15 cellular contexts compared by ENCODE assay signal in genomic region chr7:27051451-27051850, GRCh38. TPM values are rescaled to one million over a fixed set of nuclear protein-coding genes. Genes with fewer than 3 reads are reported as not detected.
A peak's percentile ranks its signal among the peaks of the same experiment; 100 is the strongest.
DNase-seq lines count a peak whose midpoint lies in the region; ATAC-seq and TF ChIP-seq lines count a peak whose summit lies in the region.
"Had no signal": no experiment of that assay in that cellular context is flagged by ENCODE, and none has a peak within 500 bp of the region (broad histone marks: within the 10 kb centered on the region; RNA-seq: fewer than 3 reads in every experiment).

No MANE protein-coding gene starts in this region.

- no peak overlapping the region for H3K4me3 ChIP-seq in fibroblast of the aortic adventitia (ENCODE audit: low read depth, low read length)
- H3K4me3 ChIP-seq: GM23338 had no signal

- ATAC-seq in Right ventricle myocardium superior (ENCODE audit: poor library complexity) (no peak), GM21381 (IDR thresholded peaks at IDR 0.05; ENCODE audit: unreplicated experiment) (no peak)
- ATAC-seq: GM23338, HCT116 had no signal

- intact Hi-C loops in Right ventricle myocardium superior (cut with DNase I), result no loop called here

- peak; percentile 75 for DNase-seq in HCEC 1CT
- peak; percentile 24 for DNase-seq in fibroblast of gingiva (ENCODE audit: low read depth)
- DNase-seq in fibroblast of the aortic adventitia (ENCODE audit: low read depth), result peak; percentile 33
- DNase-seq in SKM-1 treated with dmso at 0.1 percent for 144 hours (lab: John Stamatoyannopoulos, UW; ENCODE audit: unreplicated experiment), result no peak
- no peak for DNase-seq in Right ventricle myocardium superior
- DNase-seq in activated CD4-positive, alpha-beta T cell treated with anti-CD3 and anti-CD28 coated beads for 1 hour, result no peak
- DNase-seq: AML-193; Caco-2; CD4-positive, alpha-beta T cell; GDM1; HFFc6; KG1 had no signal

- no peak for TF ChIP-seq CTCF in fibroblast of the aortic adventitia (IDR thresholded peaks at IDR 0.05; ENCODE audit: insufficient read depth, low read length)

RNA-seq across cellular contexts. Expression of gene HOXA1, which starts 44.3 kb away (rescaled TPM):
- total RNA-seq in fibroblast of the aortic adventitia (ENCODE audit: low replicate concordance) (0.72 TPM in 1 of 2 replicates, not detected in the other), Right ventricle myocardium superior (0.13 TPM)
- total RNA-seq: GM23338 had no signal

RNA-seq across cellular contexts. Expression of gene HOXA2, which starts 51.0 kb away (rescaled TPM):
- total RNA-seq in fibroblast of the aortic adventitia (ENCODE audit: low replicate concordance), result 0.16 and 3.6 TPM in 2 replicates
- 0.11 TPM for total RNA-seq in Right ventricle myocardium superior
- total RNA-seq: CD4-positive, alpha-beta T cell; GM23338 had no signal

Comparison
In these comparisons a context has a peak if more than half of its experiments do, and no peak if none do; other contexts are left out.
1. DNase-seq: peak in HCEC 1CT (single experiment), fibroblast of gingiva (single experiment) and fibroblast of the aortic adventitia (single experiment); none in SKM-1 treated with dmso at 0.1 percent for 144 hours (single experiment), Right ventricle myocardium superior (single experiment) and activated CD4-positive, alpha-beta T cell treated with anti-CD3 and anti-CD28 coated beads for 1 hour (single experiment).